Comparison of ENCODE assay signal across 8 cellular contexts in the genomic region with DNA sequence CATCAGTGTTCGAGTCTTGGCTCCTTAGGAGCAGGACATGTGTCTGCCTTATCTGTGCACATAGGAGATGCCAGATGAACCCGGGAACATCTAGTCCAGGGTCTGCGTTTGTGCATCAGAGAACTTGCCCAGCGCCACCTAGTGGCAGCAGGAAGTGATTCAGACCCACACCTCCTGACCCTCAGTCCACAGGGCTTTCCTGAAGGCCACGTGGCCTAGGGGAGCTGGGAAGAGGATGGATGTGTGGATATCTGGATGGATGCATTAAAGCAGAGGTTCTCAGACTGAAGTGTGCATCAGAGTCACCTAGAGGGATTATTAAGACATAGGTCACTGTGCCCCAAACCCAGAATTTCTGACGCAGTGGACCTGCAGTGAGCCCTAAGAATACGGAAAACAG. TPM values are rescaled to one million over a fixed set of nuclear protein-coding genes. Genes with fewer than 3 reads are reported as not detected.
DNase-seq lines count a peak whose midpoint lies in the region; ATAC-seq, FAIRE-seq and TF ChIP-seq lines count a peak whose summit lies in the region.

No MANE protein-coding gene starts in this region.

- H3K4me2 ChIP-seq in K562 (ENCODE audit: insufficient read depth, low read length), result peak overlapping the region; percentile 27; the same call in 1 of the 2 replicates

- intact Hi-C loops in K562 (cut with micrococcal nuclease) (no loop called here), kidney (cut with DNase I) (no loop called here)

- no peaks in the 10 kb centered on the region for H3K36me3 ChIP-seq in K562 (ENCODE audit: control insufficient read depth, insufficient read depth, low read length)
- H3K36me3 ChIP-seq in kidney (ENCODE audit: control insufficient read depth in 1 of 2, insufficient read depth in 2 of 2, low read length in 2 of 2), result no peaks in the 10 kb centered on the region

- no peaks in the 10 kb centered on the region for H3K79me2 ChIP-seq in K562 (ENCODE audit: control insufficient read depth, insufficient read depth, low read length)

- CTCF ChIA-PET in K562 (lab: Yijun Ruan, JAX; ENCODE audit: low intra/inter-chr PET ratio), result no interaction called here

- no peaks in the 10 kb centered on the region for H3K9me3 ChIP-seq in K562 (replicated peaks; ENCODE audit: control insufficient read depth, insufficient read depth, low read depth, low read length)
- no peaks in the 10 kb centered on the region for H3K9me3 ChIP-seq in kidney (ENCODE audit: control insufficient read depth in 1 of 2, low read length in 2 of 2)

- peak; percentile 38 to 70 for TF ChIP-seq RAD21 in K562 (CRISPR knock-in tag; conservative IDR thresholded peaks at IDR 0.05 in 1 of 2, IDR thresholded peaks at IDR 0.05 in 1 of 2)

- H3K4me1 ChIP-seq in K562 (replicated peaks in 1 of 2; ENCODE audit: control insufficient read depth in 2 of 2, insufficient read depth in 2 of 2, low read length in 2 of 2), result no peaks in the 10 kb centered on the region; a peak in 1 of 5 replicates
- no peaks in the 10 kb centered on the region for H3K4me1 ChIP-seq in kidney (ENCODE audit: control insufficient read depth in 1 of 2, insufficient read depth in 1 of 2, low read depth in 1 of 2, low read length in 2 of 2)

- no peaks in the 10 kb centered on the region for H4K20me1 ChIP-seq in K562 (replicated peaks; ENCODE audit: control insufficient read depth, insufficient read depth, low read length)

- H3K27ac ChIP-seq in K562 (ENCODE audit: extremely low read depth, low read depth, low read length) (no peak overlapping the region), kidney (ENCODE audit: low read depth in 2 of 2, low read length in 2 of 2) (no peak overlapping the region)

- no TSS peak for BruUV-seq in K562 (replicated peaks; lab: Mats Ljungman, UMichigan)

- no peaks in the 10 kb centered on the region for H3K9me1 ChIP-seq in K562 (ENCODE audit: control insufficient read depth, insufficient read depth, low read length)

- TF ChIP-seq EP300 in K562 (IDR thresholded peaks at IDR 0.05; ENCODE audit: low read length), result no peak

- peak; percentile 90 for ATAC-seq in SK-N-SH treated with all-trans-retinoic acid at 6 μM for 48 hours
- peak; percentile 98 for ATAC-seq in K562
- no peak for ATAC-seq in GM18498 (IDR thresholded peaks at IDR 0.05; ENCODE audit: unreplicated experiment)

- 27% methylated on average over 7 of the region's 7 CpGs for WGBS in K562 (ENCODE audit: insufficient coverage, low coverage, missing lambda C conversion rate)

- H3K4me3 ChIP-seq in K562 (no peak overlapping the region), kidney (ENCODE audit: low read length in 2 of 2) (no peak overlapping the region)

- FAIRE-seq in K562 (lab: Jason Lieb, UNC) (peak; percentile 97), kidney (lab: Jason Lieb, UNC) (no peak)

- H2AFZ ChIP-seq in K562 (ENCODE audit: low read depth, low read length), result peak overlapping the region; percentile 71

- no peak for TF ChIP-seq POLR2A in K562 (conservative IDR thresholded peaks at IDR 0.05)

- H3K9ac ChIP-seq in K562 (ENCODE audit: insufficient read depth in 1 of 2, low read depth in 2 of 2, low read length in 2 of 2), result no peak overlapping the region
- H3K9ac ChIP-seq in kidney (ENCODE audit: low read length in 2 of 2), result no peak overlapping the region

- peaks cover 3 to 12% of the 10 kb centered on the region in 2 experiments; a peak in 4 of 5 replicates for H3K27me3 ChIP-seq in K562 (ENCODE audit: control insufficient read depth in 2 of 2, insufficient read depth in 2 of 2, low read length in 2 of 2)

- in situ Hi-C loops in K562 (cut with MboI), result no loop called here

- POLR2A ChIA-PET in K562 (lab: Yijun Ruan, JAX), result interaction anchor here (0.7 to 0.8 kb wide), 2 partner anchors 15 to 85 kb away, joined by 4 read pairs; no protein-coding TSS in a partner anchor

- TF ChIP-seq CTCF in K562 (IDR thresholded peaks at IDR 0.05 in 2 of 3, conservative IDR thresholded peaks at IDR 0.05 in 1 of 3; ENCODE audit: insufficient read depth in 2 of 3, low read depth in 1 of 3, low read length in 3 of 3) (peak; percentile 81 to 98 (median 84)), kidney (IDR thresholded peaks at IDR 0.05; ENCODE audit: borderline replicate concordance, extremely low read depth, insufficient read depth) (peak; percentile 61)

- peak; percentile 14 for DNase-seq in activated gamma-delta T cell treated with Interleukin-2 at 50 U/mL for 16 hours
- DNase-seq in activated gamma-delta T cell (lab: John Stamatoyannopoulos, UW), result no peak
- DNase-seq in HuH-7 (ENCODE audit: low spot score), result peak; percentile 90
- peak; percentile 82 to 91 (median 86) for DNase-seq in K562 (ENCODE audit: extremely low read depth in 1 of 4, low spot score in 3 of 4)
- DNase-seq in kidney, result no peak
- peak; percentile 3 for DNase-seq in stimulated activated CD8-positive, alpha-beta memory T cell treated with anti-CD3 and anti-CD28 coated beads, Interleukin-12 subunit alpha, Interleukin-12 subunit beta, amount 100 ng/mL, for 24 hours (ENCODE audit: extremely low read depth)

TF ChIP-seq in SK-N-SH treated with all-trans-retinoic acid at 6 μM for 48 hours, 23 proteins besides CTCF, POLR2A, EP300 and RAD21:
- TF ChIP-seq OSR1 (CRISPR knock-in tag; IDR thresholded peaks at IDR 0.05) (no peak), GLIS3 (CRISPR knock-in tag; IDR thresholded peaks at IDR 0.05) (no peak), ZFP3 (CRISPR knock-in tag; IDR thresholded peaks at IDR 0.05) (no peak)

TF ChIP-seq in K562, 482 proteins besides CTCF, POLR2A, EP300 and RAD21 (continues in another document):
- TF ChIP-seq, protein P1, sequence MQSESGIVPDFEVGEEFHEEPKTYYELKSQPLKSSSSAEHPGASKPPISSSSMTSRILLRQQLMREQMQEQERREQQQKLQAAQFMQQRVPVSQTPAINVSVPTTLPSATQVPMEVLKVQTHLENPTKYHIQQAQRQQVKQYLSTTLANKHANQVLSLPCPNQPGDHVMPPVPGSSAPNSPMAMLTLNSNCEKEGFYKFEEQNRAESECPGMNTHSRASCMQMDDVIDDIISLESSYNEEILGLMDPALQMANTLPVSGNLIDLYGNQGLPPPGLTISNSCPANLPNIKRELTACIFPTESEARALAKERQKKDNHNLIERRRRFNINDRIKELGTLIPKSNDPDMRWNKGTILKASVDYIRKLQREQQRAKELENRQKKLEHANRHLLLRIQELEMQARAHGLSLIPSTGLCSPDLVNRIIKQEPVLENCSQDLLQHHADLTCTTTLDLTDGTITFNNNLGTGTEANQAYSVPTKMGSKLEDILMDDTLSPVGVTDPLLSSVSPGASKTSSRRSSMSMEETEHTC (IDR thresholded peaks at IDR 0.05), result no peak
- TF ChIP-seq GABPB1 (CRISPR knock-in tag; IDR thresholded peaks at IDR 0.05) (peak; percentile 93), RFX7 (CRISPR knock-in tag; IDR thresholded peaks at IDR 0.05) (no peak), PTRF (tag; IDR thresholded peaks at IDR 0.05) (no peak), MTA3 (IDR thresholded peaks at IDR 0.05; ENCODE audit: borderline replicate concordance) (no peak; the same call in 1 of the 2 replicates), PML (IDR thresholded peaks at IDR 0.05; ENCODE audit: low read length) (no peak), RUNX1 (IDR thresholded peaks at IDR 0.05; ENCODE audit: low read depth) (no peak), THRAP3 (IDR thresholded peaks at IDR 0.05; ENCODE audit: borderline replicate concordance) (no peak), KLF1 (tag; IDR thresholded peaks at IDR 0.05) (no peak)
- TF ChIP-seq, protein P2, sequence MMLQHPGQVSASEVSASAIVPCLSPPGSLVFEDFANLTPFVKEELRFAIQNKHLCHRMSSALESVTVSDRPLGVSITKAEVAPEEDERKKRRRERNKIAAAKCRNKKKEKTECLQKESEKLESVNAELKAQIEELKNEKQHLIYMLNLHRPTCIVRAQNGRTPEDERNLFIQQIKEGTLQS (IDR thresholded peaks at IDR 0.05), result no peak
- TF ChIP-seq, protein P2 (CRISPR knock-in tag; conservative IDR thresholded peaks at IDR 0.05), result no peak
- TF ChIP-seq, protein P3, sequence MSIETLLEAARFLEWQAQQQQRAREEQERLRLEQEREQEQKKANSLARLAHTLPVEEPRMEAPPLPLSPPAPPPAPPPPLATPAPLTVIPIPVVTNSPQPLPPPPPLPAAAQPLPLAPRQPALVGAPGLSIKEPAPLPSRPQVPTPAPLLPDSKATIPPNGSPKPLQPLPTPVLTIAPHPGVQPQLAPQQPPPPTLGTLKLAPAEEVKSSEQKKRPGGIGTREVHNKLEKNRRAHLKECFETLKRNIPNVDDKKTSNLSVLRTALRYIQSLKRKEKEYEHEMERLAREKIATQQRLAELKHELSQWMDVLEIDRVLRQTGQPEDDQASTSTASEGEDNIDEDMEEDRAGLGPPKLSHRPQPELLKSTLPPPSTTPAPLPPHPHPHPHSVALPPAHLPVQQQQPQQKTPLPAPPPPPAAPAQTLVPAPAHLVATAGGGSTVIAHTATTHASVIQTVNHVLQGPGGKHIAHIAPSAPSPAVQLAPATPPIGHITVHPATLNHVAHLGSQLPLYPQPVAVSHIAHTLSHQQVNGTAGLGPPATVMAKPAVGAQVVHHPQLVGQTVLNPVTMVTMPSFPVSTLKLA (conservative IDR thresholded peaks at IDR 0.05), result peak in 1 of 2 experiments; percentile 52; a peak in 2 of 4 replicates

RNA-seq across cellular contexts. Expression of a gene that starts 37.3 kb away (rescaled TPM):
- not detected in 2 replicates for total RNA-seq in K562 (2011; cell fraction: chromatin; rRNA removed; ENCODE audit: low replicate concordance)
- total RNA-seq in K562 (2011; cell fraction: nucleolus; rRNA removed), result not detected in 2 replicates
- not detected in 2 replicates for total RNA-seq in K562 (2011; cell fraction: nucleoplasm; rRNA removed)
- not detected in 2 replicates for total RNA-seq in K562 (2014; rRNA removed)
- total RNA-seq in K562 (2014; rRNA removed; fragmentation: Illumina TruSeq; extraction: Trizol), result not detected in 2 replicates
- total RNA-seq in K562 (2015; rRNA removed; fragmentation: Illumina TruSeq; extraction: Trizol), result not detected in 2 replicates
- total RNA-seq in K562 (2021), result not detected in 2 replicates
- 0.06 TPM in 1 of 2 replicates, not detected in the other for polyA plus RNA-seq in K562 (2011; rRNA removed)
- polyA plus RNA-seq in K562 (2011; cell fraction: cytosol; rRNA removed), result not detected in 2 replicates
- not detected in 2 replicates for polyA plus RNA-seq in K562 (2011; cell fraction: nucleus; rRNA removed)
- polyA plus RNA-seq in K562 (2012), result not detected in 2 replicates
- polyA plus RNA-seq in K562 (2014; fragmentation: Illumina TruSeq; extraction: Trizol), result not detected in 2 replicates
- polyA plus RNA-seq in K562 (2014; fragmentation: Nextera tagmentation; extraction: Ambion mirVana), result not detected
- polyA plus RNA-seq in K562 (2014; rRNA removed), result not detected in 2 replicates
- polyA minus RNA-seq in K562 (2011; rRNA and poly(A)+ RNA removed), result not detected in 2 replicates
- not detected in 2 replicates for polyA minus RNA-seq in K562 (2011; cell fraction: cytosol; rRNA and poly(A)+ RNA removed)
- not detected in 2 replicates for polyA minus RNA-seq in K562 (2011; cell fraction: nucleus; rRNA and poly(A)+ RNA removed)
- total RNA-seq in kidney, result 56.1 TPM
- polyA plus RNA-seq in kidney (ENCODE audit: insufficient read depth, low read depth, low replicate concordance), result 0.84 TPM

Comparison
In these comparisons a context has a peak if more than half of its experiments do, and no peak if none do; other contexts are left out.
1. DNase-seq: peak in activated gamma-delta T cell treated with Interleukin-2 at 50 U/mL for 16 hours (single experiment), HuH-7 (single experiment), K562 (4 of 4) and stimulated activated CD8-positive, alpha-beta memory T cell treated with anti-CD3 and anti-CD28 coated beads, Interleukin-12 subunit alpha, Interleukin-12 subunit beta, amount 100 ng/mL, for 24 hours (single experiment); none in activated gamma-delta T cell (single experiment) and kidney (single experiment).
2. RNA of a gene that starts 37.3 kb away (total RNA-seq): 56.1 TPM in kidney (single experiment); not detected in K562; every median in the first group is over 10 times any median in the second.